Comparison of ENCODE assay signal across 8 cellular contexts in the genomic region with DNA sequence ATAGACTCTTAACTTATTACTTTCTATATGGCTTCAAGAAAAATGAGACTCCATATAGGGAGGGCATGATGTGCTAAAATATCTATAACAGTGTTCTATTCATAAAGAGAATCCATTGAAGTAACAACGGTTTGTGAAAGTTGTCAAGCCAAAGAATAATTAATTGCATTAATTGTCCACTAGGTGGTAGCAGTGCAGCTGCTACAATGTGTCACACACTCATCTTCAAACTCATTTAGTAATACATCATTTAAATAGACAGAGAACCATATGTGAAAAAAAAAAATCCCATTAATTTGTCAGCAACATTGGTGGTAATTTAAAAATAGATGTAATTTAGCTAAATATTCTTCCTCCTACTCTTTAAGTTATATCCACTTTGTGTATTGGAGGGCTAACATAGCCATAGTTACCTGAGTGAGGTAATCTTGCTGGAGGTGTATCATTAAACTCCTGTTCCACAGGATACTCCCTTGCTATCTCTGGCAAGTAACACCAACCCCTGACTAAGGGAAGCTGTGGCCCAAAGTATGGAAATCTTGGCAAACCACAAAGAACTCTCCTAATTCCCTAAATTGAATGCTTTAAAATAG. TPM values are rescaled to one million over a fixed set of nuclear protein-coding genes. Genes with fewer than 3 reads are reported as not detected.
DNase-seq lines count a peak whose midpoint lies in the region; ATAC-seq, FAIRE-seq and TF ChIP-seq lines count a peak whose summit lies in the region.

No MANE protein-coding gene starts in this region.

- no peak overlapping the region for H3K4me3 Mint-ChIP-seq in CD8-positive, alpha-beta T cell

- no peaks in the 10 kb centered on the region for H3K27me3 ChIP-seq in CD8-positive, alpha-beta T cell (ENCODE audit: insufficient read depth, low read length)
- no peaks in the 10 kb centered on the region for H3K27me3 ChIP-seq in K562 (ENCODE audit: control insufficient read depth in 2 of 2, insufficient read depth in 2 of 2, low read length in 2 of 2)
- H3K27me3 ChIP-seq in keratinocyte (ENCODE audit: control insufficient read depth, extremely low read depth, insufficient read depth, low read length): no peaks in the 10 kb centered on the region
- H3K27me3 ChIP-seq in uterus: no peaks in the 10 kb centered on the region

- dilution Hi-C loops in keratinocyte (cut with MboI; ENCODE audit: extremely low pct_ligation_motif_present, low sequenced_read_pairs): no loop called here

- TF ChIP-seq RAD21 in K562 (CRISPR knock-in tag; conservative IDR thresholded peaks at IDR 0.05 in 1 of 2, IDR thresholded peaks at IDR 0.05 in 1 of 2): peak; percentile 65 to 70

- H3K4me3 ChIP-seq in CD8-positive, alpha-beta T cell (ENCODE audit: low read depth, low read length): no peak overlapping the region
- no peak overlapping the region for H3K4me3 ChIP-seq in K562
- no peak overlapping the region for H3K4me3 ChIP-seq in keratinocyte (ENCODE audit: control insufficient read depth in 2 of 3, extremely low read depth in 1 of 3, insufficient read depth in 2 of 3, low read depth in 1 of 3, low read length in 3 of 3)
- no peak overlapping the region for H3K4me3 ChIP-seq in uterus

- H3K9ac ChIP-seq in K562 (ENCODE audit: insufficient read depth in 1 of 2, low read depth in 2 of 2, low read length in 2 of 2): no peak overlapping the region
- H3K9ac ChIP-seq in keratinocyte (ENCODE audit: control insufficient read depth, extremely low read depth, insufficient read depth, low read length): no peak overlapping the region

- in situ Hi-C loops in K562 (cut with MboI): no loop called here

- H4K20me1 ChIP-seq in K562 (replicated peaks; ENCODE audit: control insufficient read depth, insufficient read depth, low read length) (no peaks in the 10 kb centered on the region), keratinocyte (ENCODE audit: control insufficient read depth, extremely low read depth, insufficient read depth, low read length) (no peaks in the 10 kb centered on the region)

- TF ChIP-seq EP300 in K562 (IDR thresholded peaks at IDR 0.05; ENCODE audit: low read length): no peak

- H3K4me2 ChIP-seq in K562 (ENCODE audit: insufficient read depth, low read length) (no peak overlapping the region), keratinocyte (ENCODE audit: control insufficient read depth, extremely low read depth, insufficient read depth, low read depth, low read length) (no peak overlapping the region)

- H3K36me3 ChIP-seq in CD8-positive, alpha-beta T cell (ENCODE audit: insufficient read depth, low read length): no peaks in the 10 kb centered on the region
- H3K36me3 ChIP-seq in K562 (ENCODE audit: control insufficient read depth, insufficient read depth, low read length) (no peaks in the 10 kb centered on the region), keratinocyte (ENCODE audit: control insufficient read depth in 2 of 2, extremely low read depth in 1 of 2, insufficient read depth in 2 of 2, low read length in 2 of 2) (no peaks in the 10 kb centered on the region), uterus (no peaks in the 10 kb centered on the region)

- POLR2A ChIA-PET in CD8-positive, alpha-beta T cell (lab: Charles Lee): no interaction called here
- POLR2A ChIA-PET in K562 (lab: Yijun Ruan, JAX): interaction anchor here (0.9 kb wide), 1 partner anchor 10 kb away, joined by 5 read pairs; no protein-coding TSS in a partner anchor

- CTCF ChIA-PET in CD8-positive, alpha-beta T cell (lab: Charles Lee): interaction anchor here (0.6 to 3.9 kb wide), 11 partner anchors 8 to 87 kb away, joined by 3 to 17 read pairs (median 3); no protein-coding TSS in a partner anchor
- CTCF ChIA-PET in K562 (lab: Yijun Ruan, JAX; ENCODE audit: low intra/inter-chr PET ratio): interaction anchor here (0.5 to 2.3 kb wide), 5 partner anchors 76 to 1463 kb away, joined by 3 to 13 read pairs (median 5); no protein-coding TSS in a partner anchor

- no peaks in the 10 kb centered on the region for H3K36me3 Mint-ChIP-seq in CD8-positive, alpha-beta T cell

- H2AFZ ChIP-seq in K562 (ENCODE audit: low read depth, low read length) (no peak overlapping the region), keratinocyte (ENCODE audit: control insufficient read depth, low read length) (no peak overlapping the region)

- H3K27me3 Mint-ChIP-seq in CD8-positive, alpha-beta T cell (ENCODE audit: low read depth): peaks cover 10% of the 10 kb centered on the region

- no peak overlapping the region for H3K27ac ChIP-seq in CD8-positive, alpha-beta T cell (ENCODE audit: low read depth, low read length)
- no peak overlapping the region for H3K27ac ChIP-seq in K562 (ENCODE audit: extremely low read depth, low read depth, low read length)
- H3K27ac ChIP-seq in keratinocyte (ENCODE audit: control insufficient read depth, insufficient read depth, low read length): no peak overlapping the region
- no peak overlapping the region for H3K27ac ChIP-seq in uterus

- no peaks in the 10 kb centered on the region for H3K9me3 ChIP-seq in CD8-positive, alpha-beta T cell (ENCODE audit: low read length)
- no peaks in the 10 kb centered on the region for H3K9me3 ChIP-seq in K562 (replicated peaks; ENCODE audit: control insufficient read depth, insufficient read depth, low read depth, low read length)
- H3K9me3 ChIP-seq in keratinocyte (ENCODE audit: control insufficient read depth, low read depth, low read length): no peaks in the 10 kb centered on the region
- H3K9me3 ChIP-seq in uterus: no peaks in the 10 kb centered on the region

- TF ChIP-seq POLR2A in K562 (conservative IDR thresholded peaks at IDR 0.05) (no peak), uterus (IDR thresholded peaks at IDR 0.05) (no peak)

- H3K4me1 ChIP-seq in CD8-positive, alpha-beta T cell (ENCODE audit: insufficient read depth, low read length): no peaks in the 10 kb centered on the region
- no peaks in the 10 kb centered on the region for H3K4me1 ChIP-seq in K562 (replicated peaks in 1 of 2; ENCODE audit: control insufficient read depth in 2 of 2, insufficient read depth in 2 of 2, low read length in 2 of 2)
- H3K4me1 ChIP-seq in keratinocyte (ENCODE audit: control insufficient read depth, extremely low read depth, insufficient read depth, low read length): no peaks in the 10 kb centered on the region
- H3K4me1 ChIP-seq in uterus: no peaks in the 10 kb centered on the region

- no peaks in the 10 kb centered on the region for H3K4me1 Mint-ChIP-seq in CD8-positive, alpha-beta T cell (ENCODE audit: low read depth)

- intact Hi-C loops in CD8-positive, alpha-beta T cell (cut with DNase I, micrococcal nuclease): loop anchor here (1.0 kb wide), 3 partner anchors 82 to 412 kb away; no protein-coding TSS in a partner anchor
- intact Hi-C loops in K562 (cut with micrococcal nuclease): loop anchor here (1.0 to 10.0 kb wide), 4 partner anchors 82 to 411 kb away; partner anchors contain the start of gene HPS3
- intact Hi-C loops in uterus (cut with DNase I; ENCODE audit: low total_unique reads): loop anchor here (5.0 kb wide), 1 partner anchor 86 kb away; no protein-coding TSS in a partner anchor

- peak; percentile 78 for TF ChIP-seq CTCF in CD8-positive, alpha-beta T cell (IDR thresholded peaks at IDR 0.05)
- peak in 2 of 3 experiments; percentile 40 to 68; a peak in 4 of 6 replicates for TF ChIP-seq CTCF in K562 (IDR thresholded peaks at IDR 0.05 in 2 of 3, conservative IDR thresholded peaks at IDR 0.05 in 1 of 3; ENCODE audit: insufficient read depth in 2 of 3, low read depth in 1 of 3, low read length in 3 of 3)
- TF ChIP-seq CTCF in keratinocyte (optimal IDR thresholded peaks at IDR 0.05 in 1 of 3, IDR thresholded peaks at IDR 0.05 in 1 of 3, conservative IDR thresholded peaks at IDR 0.05 in 1 of 3; ENCODE audit: extremely low read depth in 1 of 3, insufficient read depth in 2 of 3, low read length in 3 of 3): peak in 2 of 3 experiments; percentile 27 to 42
- peak; percentile 50 to 69 (median 60) for TF ChIP-seq CTCF in uterus (IDR thresholded peaks at IDR 0.05)

- H3K9me3 Mint-ChIP-seq in CD8-positive, alpha-beta T cell: no peaks in the 10 kb centered on the region

- ATAC-seq in CD8-positive, alpha-beta T cell: peak; percentile 48
- ATAC-seq in GM18861 (IDR thresholded peaks at IDR 0.05; ENCODE audit: unreplicated experiment) (peak; percentile 87), HG02973 (IDR thresholded peaks at IDR 0.05; ENCODE audit: unreplicated experiment) (peak; percentile 85), K562 (peak; percentile 69)

- peak; percentile 89 for FAIRE-seq in K562 (lab: Jason Lieb, UNC)
- no peak for FAIRE-seq in keratinocyte (lab: Jason Lieb, UNC)

- no TSS peak for BruUV-seq in K562 (replicated peaks; lab: Mats Ljungman, UMichigan)

- no peak for DNase-seq in CD8-positive, alpha-beta T cell
- DNase-seq in NCI-H2081 treated with DMSO at 0.1 percent for 48 hours (lab: John Stamatoyannopoulos, UW): peak; percentile 57
- DNase-seq in K562 (ENCODE audit: extremely low read depth in 1 of 4, low spot score in 3 of 4): peak; percentile 31 to 52 (median 50)
- DNase-seq in keratinocyte (ENCODE audit: low read depth, low spot score): peak; percentile 9
- DNase-seq in uterus: no peak
- DNase-seq in stimulated activated CD4-positive, alpha-beta T cell treated with anti-CD3 and anti-CD28 coated beads, Interleukin-2, amount 100 ng/mL, for 24 hours: no peak

- H3K9me1 ChIP-seq in K562 (ENCODE audit: control insufficient read depth, insufficient read depth, low read length) (no peaks in the 10 kb centered on the region), keratinocyte (ENCODE audit: control insufficient read depth, extremely low read depth, insufficient read depth, low read length) (no peaks in the 10 kb centered on the region)

- H3K79me2 ChIP-seq in K562 (ENCODE audit: control insufficient read depth, insufficient read depth, low read length): no peaks in the 10 kb centered on the region
- no peaks in the 10 kb centered on the region for H3K79me2 ChIP-seq in keratinocyte (ENCODE audit: control insufficient read depth, insufficient read depth, low read length)

- H3K27ac Mint-ChIP-seq in CD8-positive, alpha-beta T cell: no peak overlapping the region

- 0% methylated on average over 1 of the region's 1 CpG for WGBS in K562 (ENCODE audit: insufficient coverage, low coverage, missing lambda C conversion rate)

RNA-seq across cellular contexts. Expression of gene CPA3, which starts 3.7 kb away (rescaled TPM):
- not detected for total RNA-seq in CD8-positive, alpha-beta T cell
- total RNA-seq in K562 (2011; cell fraction: chromatin; rRNA removed; ENCODE audit: low replicate concordance): not detected in 2 replicates
- total RNA-seq in K562 (2011; cell fraction: nucleolus; rRNA removed): not detected in 2 replicates
- total RNA-seq in K562 (2011; cell fraction: nucleoplasm; rRNA removed): not detected in 2 replicates
- total RNA-seq in K562 (2014; rRNA removed) (not detected in 2 replicates), K562 (2014; rRNA removed; fragmentation: Illumina TruSeq; extraction: Trizol) (not detected in 2 replicates), K562 (2015; rRNA removed; fragmentation: Illumina TruSeq; extraction: Trizol) (not detected in 2 replicates), K562 (2021) (not detected in 2 replicates), uterus (10 to 100 TPM in 1 of 4 donors, 1 to 10 TPM in 3; 2.4 to 36.6 (median 6.0) TPM)
- polyA plus RNA-seq in K562 (2011; rRNA removed) (not detected in 2 replicates), K562 (2014; fragmentation: Illumina TruSeq; extraction: Trizol) (not detected in 2 replicates), K562 (2014; fragmentation: Nextera tagmentation; extraction: Ambion mirVana) (not detected), K562 (2014; rRNA removed) (not detected in 2 replicates), keratinocyte (not detected in 3 replicates)
- polyA plus RNA-seq in K562 (2011; cell fraction: cytosol; rRNA removed): not detected in 2 replicates
- polyA plus RNA-seq in K562 (2011; cell fraction: nucleus; rRNA removed): not detected in 2 replicates
- not detected in 2 replicates for polyA plus RNA-seq in K562 (2012)
- not detected in 2 replicates for polyA minus RNA-seq in K562 (2011; rRNA and poly(A)+ RNA removed)
- polyA minus RNA-seq in K562 (2011; cell fraction: cytosol; rRNA and poly(A)+ RNA removed): not detected in 2 replicates
- polyA minus RNA-seq in K562 (2011; cell fraction: nucleus; rRNA and poly(A)+ RNA removed): not detected in 2 replicates
- not detected for polyA plus RNA-seq in keratinocyte (2011; ENCODE audit: low read depth)
- not detected in 2 replicates for polyA plus RNA-seq in keratinocyte (2011; cell fraction: cytosol; rRNA removed)
- polyA plus RNA-seq in keratinocyte (2011; cell fraction: nucleus; rRNA removed): not detected in 2 replicates
- not detected in 2 replicates for polyA plus RNA-seq in keratinocyte (2012; ENCODE audit: low replicate concordance)
- not detected in 3 replicates for polyA minus RNA-seq in keratinocyte
- polyA minus RNA-seq in keratinocyte (2011; cell fraction: cytosol; rRNA and poly(A)+ RNA removed): not detected
- polyA minus RNA-seq in keratinocyte (2011; cell fraction: nucleus; rRNA and poly(A)+ RNA removed): not detected in 2 replicates

RNA-seq across cellular contexts. Expression of gene CPB1, which starts 33.8 kb away (rescaled TPM):
- not detected for total RNA-seq in CD8-positive, alpha-beta T cell
- not detected in 2 replicates for total RNA-seq in K562 (2011; cell fraction: chromatin; rRNA removed; ENCODE audit: low replicate concordance)
- not detected in 2 replicates for total RNA-seq in K562 (2011; cell fraction: nucleolus; rRNA removed)
- total RNA-seq in K562 (2011; cell fraction: nucleoplasm; rRNA removed): not detected in 2 replicates
- total RNA-seq in K562 (2014; rRNA removed) (not detected in 2 replicates), K562 (2014; rRNA removed; fragmentation: Illumina TruSeq; extraction: Trizol) (not detected in 2 replicates), K562 (2015; rRNA removed; fragmentation: Illumina TruSeq; extraction: Trizol) (not detected in 2 replicates), K562 (2021) (3.7 and 4.0 TPM in 2 replicates), uterus (not detected)
- polyA plus RNA-seq in K562 (2011; rRNA removed) (not detected in 2 replicates), K562 (2014; fragmentation: Illumina TruSeq; extraction: Trizol) (not detected in 2 replicates), K562 (2014; fragmentation: Nextera tagmentation; extraction: Ambion mirVana) (not detected), K562 (2014; rRNA removed) (not detected in 2 replicates), keratinocyte (not detected in 3 replicates)
- polyA plus RNA-seq in K562 (2011; cell fraction: cytosol; rRNA removed): not detected in 2 replicates
- polyA plus RNA-seq in K562 (2011; cell fraction: nucleus; rRNA removed): not detected in 2 replicates
- polyA plus RNA-seq in K562 (2012): not detected in 2 replicates
- polyA minus RNA-seq in K562 (2011; rRNA and poly(A)+ RNA removed): not detected in 2 replicates
- not detected in 2 replicates for polyA minus RNA-seq in K562 (2011; cell fraction: cytosol; rRNA and poly(A)+ RNA removed)
- polyA minus RNA-seq in K562 (2011; cell fraction: nucleus; rRNA and poly(A)+ RNA removed): not detected in 2 replicates
- polyA plus RNA-seq in keratinocyte (2011; ENCODE audit: low read depth): not detected
- polyA plus RNA-seq in keratinocyte (2011; cell fraction: cytosol; rRNA removed): not detected in 2 replicates
- not detected in 2 replicates for polyA plus RNA-seq in keratinocyte (2011; cell fraction: nucleus; rRNA removed)
- not detected in 2 replicates for polyA plus RNA-seq in keratinocyte (2012; ENCODE audit: low replicate concordance)
- polyA minus RNA-seq in keratinocyte: not detected in 3 replicates
- polyA minus RNA-seq in keratinocyte (2011; cell fraction: cytosol; rRNA and poly(A)+ RNA removed): not detected
- polyA minus RNA-seq in keratinocyte (2011; cell fraction: nucleus; rRNA and poly(A)+ RNA removed): not detected in 2 replicates

Comparison
In these comparisons a context has a peak if more than half of its experiments do, and no peak if none do; other contexts are left out.
1. DNase-seq: peak in NCI-H2081 treated with DMSO at 0.1 percent for 48 hours (single experiment), K562 (4 of 4) and keratinocyte (single experiment); none in CD8-positive, alpha-beta T cell (0 of 7), uterus (0 of 2) and stimulated activated CD4-positive, alpha-beta T cell treated with anti-CD3 and anti-CD28 coated beads, Interleukin-2, amount 100 ng/mL, for 24 hours (0 of 2).
2. Peak in every context shown above with its lines, with median percentiles within 50 percentile points of each other: ATAC-seq and CTCF ChIP-seq.